23 cellular contexts compared by ENCODE assay signal in the genomic region with DNA sequence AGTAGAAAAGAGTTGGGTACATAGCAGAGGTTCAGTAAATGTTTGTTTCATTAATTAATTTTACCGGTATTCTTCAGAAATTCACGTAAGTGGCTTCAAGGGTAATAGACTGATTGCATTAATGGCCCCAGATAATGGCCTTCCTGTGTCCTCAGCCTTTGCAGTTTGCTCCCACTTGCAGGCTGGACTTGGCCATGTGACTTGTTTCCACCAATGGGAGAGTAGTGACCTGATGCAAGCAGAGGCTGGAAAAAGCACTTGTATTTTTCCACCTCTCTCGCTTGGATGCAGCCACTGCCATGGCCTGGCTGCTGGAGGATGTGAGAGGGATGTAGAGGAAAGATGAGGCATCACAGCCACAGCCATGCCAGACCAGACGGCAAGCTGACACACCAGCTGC.
DNase-seq lines count a peak whose midpoint lies in the region; ATAC-seq, FAIRE-seq and TF ChIP-seq lines count a peak whose summit lies in the region.
"Had no signal": no experiment of that assay in that cellular context is flagged by ENCODE, and none has a peak within 500 bp of the region (broad histone marks: within the 10 kb centered on the region; RNA-seq: fewer than 3 reads in every experiment).

No MANE protein-coding gene starts in this region.

- TF ChIP-seq EP300 in K562 (IDR thresholded peaks at IDR 0.05; ENCODE audit: low read length) = no peak

- no peak overlapping the region for H3K56ac ChIP-seq in H9 (ENCODE audit: insufficient read length, low read depth, low read length)

- no peak overlapping the region for H3K27ac ChIP-seq in A673 (ENCODE audit: low read depth, low read length, poor library complexity, severe bottlenecking)
- H3K27ac ChIP-seq in H9 (ENCODE audit: insufficient read length, low read depth, low read length) = no peak overlapping the region
- no peak overlapping the region for H3K27ac ChIP-seq in K562 (ENCODE audit: extremely low read depth, low read depth, low read length)
- H3K27ac ChIP-seq: SK-N-MC had no signal

- TF ChIP-seq CTCF in A673 (conservative IDR thresholded peaks at IDR 0.05; ENCODE audit: low read depth, low read length) = no peak
- TF ChIP-seq CTCF in H9 (conservative IDR thresholded peaks at IDR 0.05) = no peak
- no peak for TF ChIP-seq CTCF in NB4 (IDR thresholded peaks at IDR 0.05; ENCODE audit: low read depth, low read length)
- no peak for TF ChIP-seq CTCF in K562 (IDR thresholded peaks at IDR 0.05 in 2 of 3, conservative IDR thresholded peaks at IDR 0.05 in 1 of 3; ENCODE audit: insufficient read depth in 2 of 3, low read depth in 1 of 3, low read length in 3 of 3)

- FAIRE-seq in K562 (lab: Jason Lieb, UNC) = no peak
- FAIRE-seq: D721Med, G401.6, GM18507, HTR-8/SVneo had no signal

- no peak overlapping the region for H2AFZ ChIP-seq in H9 (ENCODE audit: low read length)
- H2AFZ ChIP-seq in K562 (ENCODE audit: low read depth, low read length) = no peak overlapping the region

- no peak overlapping the region for H4K5ac ChIP-seq in H9 (ENCODE audit: insufficient read length, low read depth, low read length)

- H3K79me2 ChIP-seq in H9 (ENCODE audit: insufficient read depth, low read length) = no peaks in the 10 kb centered on the region
- no peaks in the 10 kb centered on the region for H3K79me2 ChIP-seq in K562 (ENCODE audit: control insufficient read depth, insufficient read depth, low read length)

- H3K18ac ChIP-seq in H9 (ENCODE audit: insufficient read length, low read depth, low read length) = no peak overlapping the region

- H3K4me2 ChIP-seq in H9 (ENCODE audit: insufficient read depth, insufficient read length, low read length) (no peak overlapping the region), K562 (ENCODE audit: insufficient read depth, low read length) (no peak overlapping the region)

- peak overlapping the region; percentile 51; the same call in 1 of the 2 replicates for H3K14ac ChIP-seq in H9 (ENCODE audit: insufficient read depth, low read length)

- intact Hi-C loops in A673 (cut with micrococcal nuclease; ENCODE audit: unreplicated experiment) (no loop called here), K562 (cut with micrococcal nuclease) (no loop called here), Right ventricle myocardium superior (cut with DNase I) (no loop called here)

- peaks cover 52 to 53% of the 10 kb centered on the region in 2 experiments for H3K4me1 Mint-ChIP-seq in H9
- H3K4me1 Mint-ChIP-seq: T-cell had no signal

- H4K91ac ChIP-seq in H9 (ENCODE audit: insufficient read length, low read depth, low read length) = no peak overlapping the region

- H3K9me1 ChIP-seq in K562 (ENCODE audit: control insufficient read depth, insufficient read depth, low read length) = no peaks in the 10 kb centered on the region

- no peak overlapping the region for H2BK120ac ChIP-seq in H9 (ENCODE audit: low read depth, low read length, poor library complexity, severe bottlenecking)

- no peaks in the 10 kb centered on the region for H3K27me3 Mint-ChIP-seq in H9 (ENCODE audit: low read depth)

- DNase-seq in A673 (ENCODE audit: low spot score) = peak; percentile 1
- peak; percentile 39 for DNase-seq in H9
- peak; percentile 4 for DNase-seq in NB4 (ENCODE audit: low read depth)
- DNase-seq in K562 (ENCODE audit: extremely low read depth in 1 of 4, low spot score in 3 of 4) = peak; percentile 32 to 52 (median 44)
- DNase-seq in NOMO-1 (lab: John Stamatoyannopoulos, UW; ENCODE audit: unreplicated experiment in 2 of 2) = no peak
- DNase-seq in Right ventricle myocardium superior = no peak
- DNase-seq in midbrain (lab: John Stamatoyannopoulos, UW) = no peak
- DNase-seq: CD4-positive, alpha-beta T cell; DND-41; KBM-7; NCI-H1092; NCI-H146; NCI-H2081; NCI-H345; NCI-H526; T-cell; T1000 had no signal

- H3K27me3 ChIP-seq in A673 (replicated peaks; ENCODE audit: insufficient read depth, low read depth, low read length, poor library complexity) (peaks cover 14% of the 10 kb centered on the region), H9 (ENCODE audit: insufficient read depth, low read length) (no peaks in the 10 kb centered on the region), K562 (ENCODE audit: control insufficient read depth in 2 of 2, insufficient read depth in 2 of 2, low read length in 2 of 2) (no peaks in the 10 kb centered on the region)

- ATAC-seq in K562 = peak; percentile 76
- no peak for ATAC-seq in GM21737 (IDR thresholded peaks at IDR 0.05; ENCODE audit: unreplicated experiment)
- ATAC-seq in Right ventricle myocardium superior (ENCODE audit: poor library complexity) = no peak
- ATAC-seq: T-cell had no signal

- no CpG with 5 or more reads among the region's 4 CpGs for WGBS in H9 (ENCODE audit: extremely low coverage, insufficient read length, low lambda C conversion rate)
- WGBS in K562 (ENCODE audit: insufficient coverage, low coverage, missing lambda C conversion rate) = 0% methylated on average over 4 of the region's 4 CpGs

- H4K20me1 ChIP-seq in H9 (ENCODE audit: control insufficient read depth, insufficient read depth, insufficient read length) (no peaks in the 10 kb centered on the region), K562 (replicated peaks; ENCODE audit: control insufficient read depth, insufficient read depth, low read length) (no peaks in the 10 kb centered on the region)

- no peak overlapping the region for H2BK12ac ChIP-seq in H9 (ENCODE audit: insufficient read length, low read depth, low read length)

- no peak overlapping the region for H3T11ph ChIP-seq in H9 (ENCODE audit: low read length)

- BruUV-seq in A673 (replicated peaks; lab: Mats Ljungman, UMichigan) = no TSS peak
- BruUV-seq in K562 (replicated peaks; lab: Mats Ljungman, UMichigan) = no TSS peak

- H4K8ac ChIP-seq in H9 (replicated peaks; ENCODE audit: insufficient read length, low read depth, low read length) = no peak overlapping the region

- in situ Hi-C loops in K562 (cut with MboI) = no loop called here

- no peak overlapping the region for H3K4me3 Mint-ChIP-seq in H9
- H3K4me3 Mint-ChIP-seq: CD4-positive, alpha-beta T cell; T-cell had no signal

- H3K9me3 ChIP-seq in A673 (ENCODE audit: low read depth, low read length, poor library complexity, severe bottlenecking) (no peaks in the 10 kb centered on the region), H9 (ENCODE audit: control insufficient read depth, low read depth, low read length) (no peaks in the 10 kb centered on the region), K562 (replicated peaks; ENCODE audit: control insufficient read depth, insufficient read depth, low read depth, low read length) (no peaks in the 10 kb centered on the region)

- no peak overlapping the region for H3K4ac ChIP-seq in H9 (ENCODE audit: low read depth, low read length)

- no peaks in the 10 kb centered on the region; a peak in 1 of 5 replicates for H3K9me3 Mint-ChIP-seq in H9

- H3K4me3 ChIP-seq in A673 (ENCODE audit: low read depth, low read length, poor library complexity, severe bottlenecking) = no peak overlapping the region
- H3K4me3 ChIP-seq in NB4 (ENCODE audit: low read depth, low read length) = no peak overlapping the region
- no peak overlapping the region for H3K4me3 ChIP-seq in K562
- H3K4me3 ChIP-seq: SK-N-MC had no signal

- no peaks in the 10 kb centered on the region for H3K23me2 ChIP-seq in H9 (ENCODE audit: insufficient read length, low read depth, low read length, poor library complexity, severe bottlenecking)

- CTCF ChIA-PET in A673 (lab: Charles Lee) (no interaction called here), K562 (lab: Yijun Ruan, JAX; ENCODE audit: low intra/inter-chr PET ratio) (no interaction called here)

- POLR2A ChIA-PET in A673 (lab: Charles Lee; ENCODE audit: low non-redundant PET) (no interaction called here), K562 (lab: Yijun Ruan, JAX) (no interaction called here)

- H3K23ac ChIP-seq in H9 (ENCODE audit: insufficient read length, low read depth, low read length) = no peak overlapping the region

- no peaks in the 10 kb centered on the region for H3K36me3 Mint-ChIP-seq in H9 (ENCODE audit: insufficient read depth in 1 of 3, low read depth in 3 of 3)
- H3K36me3 Mint-ChIP-seq: T-cell had no signal

- no peak overlapping the region for H3K9ac ChIP-seq in H9 (ENCODE audit: extremely low read depth, insufficient read length, low read length)
- no peak overlapping the region for H3K9ac ChIP-seq in K562 (ENCODE audit: insufficient read depth in 1 of 2, low read depth in 2 of 2, low read length in 2 of 2)

- H2AK5ac ChIP-seq in H9 (ENCODE audit: insufficient read length, low read length) = no peak overlapping the region

- no peak overlapping the region for H2BK20ac ChIP-seq in H9 (ENCODE audit: low read depth, low read length, poor library complexity, severe bottlenecking)

- H3K27ac Mint-ChIP-seq in H9 = no peak overlapping the region
- H3K27ac Mint-ChIP-seq: CD4-positive, alpha-beta T cell; T-cell had no signal

- H2BK15ac ChIP-seq in H9 (ENCODE audit: low read depth, low read length) = no peak overlapping the region

- H3K36me3 ChIP-seq in A673 (ENCODE audit: insufficient read depth, low read length, poor library complexity, severe bottlenecking) = no peaks in the 10 kb centered on the region
- H3K36me3 ChIP-seq in K562 (ENCODE audit: control insufficient read depth, insufficient read depth, low read length) = no peaks in the 10 kb centered on the region

- H3K4me1 ChIP-seq in A673 (ENCODE audit: insufficient read depth, low read length, poor library complexity, severe bottlenecking) = no peaks in the 10 kb centered on the region
- peaks cover 6% of the 10 kb centered on the region; the same call in 1 of the 2 replicates for H3K4me1 ChIP-seq in H9 (ENCODE audit: insufficient read depth, low read length)
- no peaks in the 10 kb centered on the region for H3K4me1 ChIP-seq in K562 (replicated peaks in 1 of 2; ENCODE audit: control insufficient read depth in 2 of 2, insufficient read depth in 2 of 2, low read length in 2 of 2)

- no peak overlapping the region for H2BK5ac ChIP-seq in H9 (ENCODE audit: insufficient read length, low read length)

- no peak for TF ChIP-seq RAD21 in K562 (CRISPR knock-in tag; conservative IDR thresholded peaks at IDR 0.05 in 1 of 2, IDR thresholded peaks at IDR 0.05 in 1 of 2)

- TF ChIP-seq POLR2A in NB4 (IDR thresholded peaks at IDR 0.05; ENCODE audit: extremely low read depth, insufficient read length) (no peak), K562 (conservative IDR thresholded peaks at IDR 0.05) (no peak)

- H3K79me1 ChIP-seq in H9 (ENCODE audit: insufficient read depth, low read depth, low read length, poor library complexity, severe bottlenecking) = no peaks in the 10 kb centered on the region

TF ChIP-seq in K562, 482 proteins besides CTCF, POLR2A, EP300 and RAD21 (continues in another document):
- TF ChIP-seq NFYB (IDR thresholded peaks at IDR 0.05; ENCODE audit: extremely low read depth, insufficient read length) = peak; percentile 86

Comparison
In these comparisons a context has a peak if more than half of its experiments do, and no peak if none do; other contexts are left out.
1. DNase-seq: peak in A673 (single experiment), H9 (single experiment), NB4 (single experiment) and K562 (4 of 4); none in NOMO-1 (0 of 2), Right ventricle myocardium superior (single experiment) and midbrain (single experiment).